ENCODE assay signal across 1 cellular context in genomic region chr3:116051586-116051985, GRCh38.
TF ChIP-seq lines count a peak whose summit lies in the region.

No MANE protein-coding gene starts in this region.

TF ChIP-seq in K562, 482 proteins besides CTCF, POLR2A, EP300 and RAD21 (continued from another document):
- no peak for TF ChIP-seq SIX5 (IDR thresholded peaks at IDR 0.05; ENCODE audit: borderline replicate concordance in 1 of 2, insufficient read depth in 1 of 2, low read depth in 1 of 2, low read length in 2 of 2)
- no peak for TF ChIP-seq ZBTB40 (IDR thresholded peaks at IDR 0.05)
- no peak for TF ChIP-seq ZBTB40 (CRISPR knock-in tag; IDR thresholded peaks at IDR 0.05)
